In genomic region chr18:68735498-68736343, GRCh38 we compare ENCODE assay signal across 9 cellular contexts. TPM values are rescaled to one million over a fixed set of nuclear protein-coding genes. Genes with fewer than 3 reads are reported as not detected.
DNase-seq lines count a peak whose midpoint lies in the region; ATAC-seq, FAIRE-seq and TF ChIP-seq lines count a peak whose summit lies in the region.
"Had no signal": no experiment of that assay in that cellular context is flagged by ENCODE, and none has a peak within 500 bp of the region (broad histone marks: within the 10 kb centered on the region; RNA-seq: fewer than 3 reads in every experiment).

No MANE protein-coding gene starts in this region.

- H3K4me1 ChIP-seq in K562 (replicated peaks in 1 of 2; ENCODE audit: control insufficient read depth in 2 of 2, insufficient read depth in 2 of 2, low read length in 2 of 2) (no peaks in the 10 kb centered on the region), uterus (no peaks in the 10 kb centered on the region)

- H3K79me2 ChIP-seq in K562 (ENCODE audit: control insufficient read depth, insufficient read depth, low read length): no peaks in the 10 kb centered on the region

- H3K36me3 ChIP-seq in K562 (ENCODE audit: control insufficient read depth, insufficient read depth, low read length) (no peaks in the 10 kb centered on the region), uterus (no peaks in the 10 kb centered on the region)
- H3K36me3 ChIP-seq: neutrophil had no signal

- H3K9me1 ChIP-seq in K562 (ENCODE audit: control insufficient read depth, insufficient read depth, low read length): no peaks in the 10 kb centered on the region

- no peaks in the 10 kb centered on the region for H3K9me3 ChIP-seq in K562 (replicated peaks; ENCODE audit: control insufficient read depth, insufficient read depth, low read depth, low read length)
- H3K9me3 ChIP-seq in uterus: no peaks in the 10 kb centered on the region
- H3K9me3 ChIP-seq: neutrophil had no signal

- no peak overlapping the region for H3K4me2 ChIP-seq in K562 (ENCODE audit: insufficient read depth, low read length)

- ATAC-seq in GM19035 (IDR thresholded peaks at IDR 0.05; ENCODE audit: unreplicated experiment) (peak; percentile 87), HG03097 (IDR thresholded peaks at IDR 0.05; ENCODE audit: low FRiP score, unreplicated experiment) (peak; percentile 74), K562 (peak; percentile 53; the same call in 1 of the 3 replicates)

- intact Hi-C loops in K562 (cut with micrococcal nuclease): loop anchor here (2.0 to 10.0 kb wide), 3 partner anchors 75 to 1518 kb away; partner anchors contain the start of gene DSEL
- intact Hi-C loops in uterus (cut with DNase I; ENCODE audit: low total_unique reads): no loop called here

- POLR2A ChIA-PET in K562 (lab: Yijun Ruan, JAX): no interaction called here

- DNase-seq in COR-L47 (lab: John Stamatoyannopoulos, UW) (peak; percentile 56), NCI-H2196 treated with DMSO at 0.1 percent for 48 hours (lab: John Stamatoyannopoulos, UW; ENCODE audit: unreplicated experiment) (peak; percentile 25), K562 (ENCODE audit: extremely low read depth in 1 of 4, low spot score in 3 of 4) (peak; percentile 14 to 31 (median 21)), kidney glomerular epithelial cell (lab: John Stamatoyannopoulos, UW) (peak; percentile 39), uterus (no peak), ureter (ENCODE audit: low spot score) (no peak)

- BruUV-seq in K562 (replicated peaks; lab: Mats Ljungman, UMichigan): no TSS peak

- no peak overlapping the region for H2AFZ ChIP-seq in K562 (ENCODE audit: low read depth, low read length)

- WGBS in K562 (ENCODE audit: insufficient coverage, low coverage, missing lambda C conversion rate): 0% methylated on average over 3 of the region's 3 CpGs

- no peaks in the 10 kb centered on the region for H4K20me1 ChIP-seq in K562 (replicated peaks; ENCODE audit: control insufficient read depth, insufficient read depth, low read length)

- H3K4me3 ChIP-seq in K562 (no peak overlapping the region), uterus (no peak overlapping the region)

- H3K27ac ChIP-seq in K562 (ENCODE audit: extremely low read depth, low read depth, low read length) (no peak overlapping the region), uterus (no peak overlapping the region)
- H3K27ac ChIP-seq: neutrophil had no signal

- TF ChIP-seq RAD21 in K562 (CRISPR knock-in tag; conservative IDR thresholded peaks at IDR 0.05 in 1 of 2, IDR thresholded peaks at IDR 0.05 in 1 of 2): peak; percentile 45 to 63

- in situ Hi-C loops in K562 (cut with MboI): no loop called here

- TF ChIP-seq POLR2A in K562 (conservative IDR thresholded peaks at IDR 0.05) (no peak), uterus (IDR thresholded peaks at IDR 0.05) (no peak)

- CTCF ChIA-PET in K562 (lab: Yijun Ruan, JAX; ENCODE audit: low intra/inter-chr PET ratio): no interaction called here

- TF ChIP-seq CTCF in K562 (IDR thresholded peaks at IDR 0.05 in 2 of 3, conservative IDR thresholded peaks at IDR 0.05 in 1 of 3; ENCODE audit: insufficient read depth in 2 of 3, low read depth in 1 of 3, low read length in 3 of 3) (peak; percentile 32 to 48 (median 47); a peak in 5 of 6 replicates), uterus (IDR thresholded peaks at IDR 0.05) (peak; percentile 31 to 61 (median 46))

- no peaks in the 10 kb centered on the region for H3K27me3 ChIP-seq in K562 (ENCODE audit: control insufficient read depth in 2 of 2, insufficient read depth in 2 of 2, low read length in 2 of 2)
- no peaks in the 10 kb centered on the region for H3K27me3 ChIP-seq in uterus
- H3K27me3 ChIP-seq: neutrophil had no signal

- no peak overlapping the region for H3K9ac ChIP-seq in K562 (ENCODE audit: insufficient read depth in 1 of 2, low read depth in 2 of 2, low read length in 2 of 2)

- no peak for TF ChIP-seq EP300 in K562 (IDR thresholded peaks at IDR 0.05; ENCODE audit: low read length)

- peak; percentile 51 for FAIRE-seq in K562 (lab: Jason Lieb, UNC)

TF ChIP-seq in K562, 482 proteins besides CTCF, POLR2A, EP300 and RAD21 (continues in another document):
- TF ChIP-seq ZNF253 (CRISPR knock-in tag; conservative IDR thresholded peaks at IDR 0.05) (no peak), E2F4 (CRISPR knock-in tag; IDR thresholded peaks at IDR 0.05; ENCODE audit: low read depth) (no peak), ZNF197 (CRISPR knock-in tag; IDR thresholded peaks at IDR 0.05; ENCODE audit: low read depth) (no peak), ILF3 (IDR thresholded peaks at IDR 0.05; ENCODE audit: borderline replicate concordance) (no peak), ETS1 (conservative IDR thresholded peaks at IDR 0.05; ENCODE audit: control insufficient read depth, low read depth, low read length) (no peak), ZNF274 (IDR thresholded peaks at IDR 0.05; ENCODE audit: borderline replicate concordance, low read depth, low read length) (no peak), NFRKB (IDR thresholded peaks at IDR 0.05; ENCODE audit: low read depth) (no peak), CREB5 (CRISPR knock-in tag; IDR thresholded peaks at IDR 0.05) (no peak), CREM (IDR thresholded peaks at IDR 0.05; ENCODE audit: low read depth) (no peak), ZNF639 (CRISPR knock-in tag; conservative IDR thresholded peaks at IDR 0.05 in 1 of 2, IDR thresholded peaks at IDR 0.05 in 1 of 2) (no peak), GTF2B (IDR thresholded peaks at IDR 0.05; ENCODE audit: extremely low read depth, insufficient read length) (no peak)

RNA-seq across cellular contexts. Expression of gene TMX3, which starts 20.8 kb away (rescaled TPM):
- 42.1 and 148 TPM in 2 replicates for total RNA-seq in K562 (2011; cell fraction: chromatin; rRNA removed; ENCODE audit: low replicate concordance)
- 19.8 and 27.4 TPM in 2 replicates for total RNA-seq in K562 (2011; cell fraction: nucleolus; rRNA removed)
- 64.2 and 113 TPM in 2 replicates for total RNA-seq in K562 (2011; cell fraction: nucleoplasm; rRNA removed)
- total RNA-seq in K562 (2014; rRNA removed) (11.3 and 16.2 TPM in 2 replicates), K562 (2014; rRNA removed; fragmentation: Illumina TruSeq; extraction: Trizol) (28.3 and 30.8 TPM in 2 replicates), K562 (2015; rRNA removed; fragmentation: Illumina TruSeq; extraction: Trizol) (21.0 and 21.6 TPM in 2 replicates), K562 (2021) (21.0 and 26.2 TPM in 2 replicates), uterus (100 to 1,000 TPM in 1 of 4 donors, 10 to 100 TPM in 3; 34.1 to 111 (median 73.4) TPM), ureter (67.5 TPM)
- polyA plus RNA-seq in K562 (2011; rRNA removed) (27.0 and 40.5 TPM in 2 replicates), K562 (2014; fragmentation: Illumina TruSeq; extraction: Trizol) (16.3 and 20.7 TPM in 2 replicates), K562 (2014; fragmentation: Nextera tagmentation; extraction: Ambion mirVana) (10 to 100 TPM; 13.2 to 14.2 TPM), K562 (2014; rRNA removed) (14.8 and 17.8 TPM in 2 replicates)
- polyA plus RNA-seq in K562 (2011; cell fraction: cytosol; rRNA removed): 8.7 and 9.5 TPM in 2 replicates
- polyA plus RNA-seq in K562 (2011; cell fraction: nucleus; rRNA removed): 93.6 and 99.6 TPM in 2 replicates
- polyA plus RNA-seq in K562 (2012): 12.4 and 17.1 TPM in 2 replicates
- 37.7 and 38.8 TPM in 2 replicates for polyA minus RNA-seq in K562 (2011; rRNA and poly(A)+ RNA removed)
- 20.2 and 20.9 TPM in 2 replicates for polyA minus RNA-seq in K562 (2011; cell fraction: cytosol; rRNA and poly(A)+ RNA removed)
- 47.1 and 73.5 TPM in 2 replicates for polyA minus RNA-seq in K562 (2011; cell fraction: nucleus; rRNA and poly(A)+ RNA removed)

Comparison
In these comparisons a context has a peak if more than half of its experiments do, and no peak if none do; other contexts are left out.
1. DNase-seq: peak in COR-L47 (single experiment), NCI-H2196 treated with DMSO at 0.1 percent for 48 hours (single experiment), K562 (4 of 4) and kidney glomerular epithelial cell (single experiment); none in uterus (0 of 2) and ureter (single experiment).
2. Peak in every context shown above with its lines, with median percentiles within 50 percentile points of each other: ATAC-seq.